Comparison of ENCODE assay signal across 8 cellular contexts in the genomic region with DNA sequence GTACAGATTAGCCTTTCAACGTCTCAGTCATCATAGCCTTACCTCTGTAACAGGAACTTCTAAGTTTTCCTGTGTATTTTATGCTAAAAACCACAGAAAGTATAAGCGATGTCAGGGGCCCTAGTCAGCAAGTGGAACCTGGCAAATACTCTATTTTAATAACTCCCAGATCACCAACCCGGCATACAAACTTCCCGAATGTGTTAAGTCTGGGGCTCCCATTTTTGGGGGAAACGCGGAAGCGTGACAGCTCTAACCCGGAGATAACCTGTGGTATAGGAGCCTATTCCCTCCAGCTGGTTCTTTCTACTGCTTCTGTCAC. TPM values are rescaled to one million over a fixed set of nuclear protein-coding genes. Genes with fewer than 3 reads are reported as not detected.
DNase-seq lines count a peak whose midpoint lies in the region; ATAC-seq, FAIRE-seq and TF ChIP-seq lines count a peak whose summit lies in the region.

No MANE protein-coding gene starts in this region.

- H3K9ac ChIP-seq in astrocyte (ENCODE audit: low read length), result peak overlapping the region; percentile 92

- FAIRE-seq in astrocyte (lab: Jason Lieb, UNC), result no peak

- H3K79me2 ChIP-seq in astrocyte (ENCODE audit: insufficient read depth, low read length), result peaks cover 49% of the 10 kb centered on the region

- ATAC-seq in heart left ventricle (no peak), left cardiac atrium (no peak), memory B cell (ENCODE audit: low read depth) (no peak), GM19023 (IDR thresholded peaks at IDR 0.05; ENCODE audit: unreplicated experiment) (no peak)

- WGBS in heart left ventricle, 4 donors, result 0 to 2% (median 1%) methylated on average over 8 of the region's 8 CpGs
- under 1% methylated on average over 8 of the region's 8 CpGs for WGBS in urinary bladder

- H3K27me3 Mint-ChIP-seq in astrocyte (ENCODE audit: low read depth, unreplicated experiment) (peaks cover 3% of the 10 kb centered on the region), memory B cell (no peaks in the 10 kb centered on the region)

- no peak for DNase-seq in heart left ventricle
- no peak for DNase-seq in left cardiac atrium
- no peak for DNase-seq in astrocyte (ENCODE audit: low read depth)
- no peak for DNase-seq in memory B cell (ENCODE audit: low spot score in 2 of 2)
- no peak for DNase-seq in NK-92 treated with Interleukin-12 subunit alpha and Interleukin-12 subunit beta, amount 100 ng/mL, for 24 hours (lab: John Stamatoyannopoulos, UW)
- no peak for DNase-seq in stimulated activated CD8-positive, alpha-beta memory T cell treated with anti-CD3 and anti-CD28 coated beads, Interleukin-4, amount 100 ng/mL, for 48 hours

- TF ChIP-seq CTCF in heart left ventricle (IDR thresholded peaks at IDR 0.05), result no peak
- TF ChIP-seq CTCF in astrocyte (IDR thresholded peaks at IDR 0.05; ENCODE audit: insufficient read depth, low read depth, low read length), result no peak

- H3K27ac ChIP-seq in heart left ventricle, result peak overlapping the region; percentile 40 to 86 (median 75)
- H3K27ac ChIP-seq in astrocyte (ENCODE audit: low read depth, low read length), result peak overlapping the region; percentile 55
- no peak overlapping the region for H3K27ac ChIP-seq in urinary bladder (ENCODE audit: low read depth)

- H3K4me3 Mint-ChIP-seq in astrocyte (ENCODE audit: unreplicated experiment), result peak overlapping the region; percentile 98
- H3K4me3 Mint-ChIP-seq in memory B cell, result peak overlapping the region; percentile 96

- H3K4me3 ChIP-seq in heart left ventricle (peak overlapping the region; percentile 17 to 98 (median 82)), astrocyte (ENCODE audit: insufficient read depth, low read depth, low read length) (peak overlapping the region; percentile 94), urinary bladder (ENCODE audit: low read depth, low read length) (peak overlapping the region; percentile 67)

- H3K4me1 Mint-ChIP-seq in astrocyte (ENCODE audit: low read depth, unreplicated experiment), result no peaks in the 10 kb centered on the region
- H3K4me1 Mint-ChIP-seq in memory B cell, result peaks cover 19% of the 10 kb centered on the region

- no peaks in the 10 kb centered on the region for H3K9me3 ChIP-seq in heart left ventricle
- H3K9me3 ChIP-seq in astrocyte (ENCODE audit: insufficient read depth, low read depth, low read length), result no peaks in the 10 kb centered on the region

- TF ChIP-seq POLR2A in heart left ventricle (IDR thresholded peaks at IDR 0.05), result no peak

- H3K4me2 ChIP-seq in astrocyte (ENCODE audit: low read length), result peak overlapping the region; percentile 87

- peaks cover 3% of the 10 kb centered on the region for H3K36me3 Mint-ChIP-seq in astrocyte (ENCODE audit: low read depth, unreplicated experiment)
- peaks cover 8% of the 10 kb centered on the region for H3K36me3 Mint-ChIP-seq in memory B cell

- H3K4me1 ChIP-seq in heart left ventricle, result peaks cover 0 to 18% (median 9%) of the 10 kb centered on the region in 12 donors
- H3K4me1 ChIP-seq in astrocyte (ENCODE audit: insufficient read depth, low read length), result no peaks in the 10 kb centered on the region
- no peaks in the 10 kb centered on the region for H3K4me1 ChIP-seq in urinary bladder (ENCODE audit: insufficient read depth)

- H4K20me1 ChIP-seq in astrocyte (ENCODE audit: insufficient read depth, low read length), result peaks cover 34% of the 10 kb centered on the region

- intact Hi-C loops in heart left ventricle (cut with DNase I), result loop anchor here in 6 of 10 donors (2.0 to 5.0 kb wide), 5 partner anchors 19 to 209 kb away; partner anchors contain the start of genes RNU4ATAC (in 5 of the 6) and TSN (in 2 of the 6)
- intact Hi-C loops in left cardiac atrium (cut with DNase I), result no loop called here

- H3K27me3 ChIP-seq in heart left ventricle (no peaks in the 10 kb centered on the region), astrocyte (ENCODE audit: insufficient read depth, low read length) (no peaks in the 10 kb centered on the region)

- H3K36me3 ChIP-seq in heart left ventricle (peaks cover 0 to 43% (median 38%) of the 10 kb centered on the region in 9 donors), astrocyte (ENCODE audit: insufficient read depth, low read length) (peaks cover 16% of the 10 kb centered on the region), urinary bladder (ENCODE audit: insufficient read depth) (no peaks in the 10 kb centered on the region)

- H3K9me3 Mint-ChIP-seq in astrocyte (ENCODE audit: unreplicated experiment), result peaks cover 2% of the 10 kb centered on the region
- no peaks in the 10 kb centered on the region for H3K9me3 Mint-ChIP-seq in memory B cell

- H2AFZ ChIP-seq in astrocyte (ENCODE audit: low read depth, low read length), result peak overlapping the region; percentile 84

- H3K27ac Mint-ChIP-seq in astrocyte (ENCODE audit: unreplicated experiment) (peak overlapping the region; percentile 88), memory B cell (peak overlapping the region; percentile 96)

RNA-seq across cellular contexts. Expression of gene NIFK, which starts 0.6 kb away (rescaled TPM):
- 10 to 100 TPM; 19.1 to 41.3 (median 28.8) TPM for total RNA-seq in heart left ventricle
- polyA plus RNA-seq in heart left ventricle, result 10 to 100 TPM; 24.6 to 38.5 TPM
- 10 to 100 TPM; 22.1 to 33.6 TPM for total RNA-seq in left cardiac atrium
- total RNA-seq in astrocyte, result 66.7 and 75.0 TPM in 2 replicates
- 72.0 TPM for total RNA-seq in urinary bladder
- polyA plus RNA-seq in urinary bladder, result 28.1 TPM

RNA-seq across cellular contexts. Expression of gene TSN, which starts 19.4 kb away (rescaled TPM):
- 10 to 100 TPM; 36.8 to 58.8 (median 45.1) TPM for total RNA-seq in heart left ventricle
- polyA plus RNA-seq in heart left ventricle, result 10 to 100 TPM; 17.2 to 43.3 TPM
- 10 to 100 TPM; 35.5 to 45.6 TPM for total RNA-seq in left cardiac atrium
- 60.3 and 68.2 TPM in 2 replicates for total RNA-seq in astrocyte
- total RNA-seq in urinary bladder, result 58.8 TPM
- polyA plus RNA-seq in urinary bladder, result 34.6 TPM

Comparison
In these comparisons a context has a peak if more than half of its experiments do, and no peak if none do; other contexts are left out.
1. intact Hi-C loops: an anchor here in heart left ventricle (2.0 to 5.0 kb wide); none called in left cardiac atrium.